Comparison of ENCODE assay signal across 12 cellular contexts in the genomic region with DNA sequence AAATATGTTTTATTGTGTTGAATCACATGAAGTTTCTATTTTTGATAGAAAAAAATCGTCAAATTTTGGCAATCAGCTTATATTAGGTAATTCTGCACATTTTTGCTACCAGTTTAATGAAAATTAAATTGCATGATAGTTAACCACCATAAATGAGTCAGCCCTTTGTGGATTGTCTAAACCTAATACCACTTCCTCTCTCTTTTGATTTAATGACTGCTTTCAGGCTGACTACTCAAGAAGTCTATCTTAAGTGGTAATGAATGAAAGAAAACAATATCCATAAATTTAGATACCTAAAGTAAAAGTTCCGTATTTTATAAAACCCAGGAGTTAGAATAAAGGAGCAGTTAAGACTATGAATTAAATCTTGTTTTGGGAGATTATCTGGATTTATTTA.
A peak's percentile ranks its signal among the peaks of the same experiment; 100 is the strongest.
DNase-seq lines count a peak whose midpoint lies in the region; ATAC-seq, FAIRE-seq and TF ChIP-seq lines count a peak whose summit lies in the region.
"Had no signal": no experiment of that assay in that cellular context is flagged by ENCODE, and none has a peak within 500 bp of the region (broad histone marks: within the 10 kb centered on the region; RNA-seq: fewer than 3 reads in every experiment).

No MANE protein-coding gene starts in this region.

- no peaks in the 10 kb centered on the region for H4K20me1 ChIP-seq in keratinocyte (ENCODE audit: control insufficient read depth, extremely low read depth, insufficient read depth, low read length)

- ATAC-seq in GM18499 (IDR thresholded peaks at IDR 0.05; ENCODE audit: insufficient read depth, unreplicated experiment) = peak; percentile 78
- peak; percentile 65 for ATAC-seq in HG02870 (IDR thresholded peaks at IDR 0.05; ENCODE audit: unreplicated experiment)
- ATAC-seq in HG03097 (IDR thresholded peaks at IDR 0.05; ENCODE audit: low FRiP score, unreplicated experiment) = no peak
- ATAC-seq: natural killer cell treated with Interleukin-12 subunit alpha and Interleukin-12 subunit beta and Interleukin-15 and Interleukin-18, amount 100 ng/mL, for 72 hours had no signal

- no peak for TF ChIP-seq CTCF in keratinocyte (optimal IDR thresholded peaks at IDR 0.05 in 1 of 3, IDR thresholded peaks at IDR 0.05 in 1 of 3, conservative IDR thresholded peaks at IDR 0.05 in 1 of 3; ENCODE audit: extremely low read depth in 1 of 3, insufficient read depth in 2 of 3, low read length in 3 of 3)

- DNase-seq in RKO (ENCODE audit: low spot score) (peak; percentile 8), keratinocyte (ENCODE audit: low read depth, low spot score) (no peak), cerebellar nuclear complex (lab: John Stamatoyannopoulos, UW) (no peak), cerebellum (ENCODE audit: low spot score) (no peak)
- DNase-seq in NK-92 treated with Interleukin-12 subunit alpha and Interleukin-12 subunit beta, amount 100 ng/mL, for 24 hours (lab: John Stamatoyannopoulos, UW) = no peak
- DNase-seq: activated CD4-positive, alpha-beta T cell treated with anti-CD3 and anti-CD28 coated beads for 1 hour; NCI-H524 had no signal

- no peak overlapping the region for H3K4me3 ChIP-seq in keratinocyte (ENCODE audit: control insufficient read depth in 2 of 3, extremely low read depth in 1 of 3, insufficient read depth in 2 of 3, low read depth in 1 of 3, low read length in 3 of 3)
- H3K4me3 ChIP-seq: thoracic aorta had no signal

- no peak overlapping the region for H3K9ac ChIP-seq in keratinocyte (ENCODE audit: control insufficient read depth, extremely low read depth, insufficient read depth, low read length)

- H3K36me3 ChIP-seq in keratinocyte (ENCODE audit: control insufficient read depth in 2 of 2, extremely low read depth in 1 of 2, insufficient read depth in 2 of 2, low read length in 2 of 2) = no peaks in the 10 kb centered on the region
- H3K36me3 ChIP-seq: thoracic aorta had no signal

- no peaks in the 10 kb centered on the region for H3K9me3 ChIP-seq in keratinocyte (ENCODE audit: control insufficient read depth, low read depth, low read length)
- H3K9me3 ChIP-seq: thoracic aorta had no signal

- peak overlapping the region; percentile 1 for H3K27ac ChIP-seq in keratinocyte (ENCODE audit: control insufficient read depth, insufficient read depth, low read length)
- H3K27ac ChIP-seq: thoracic aorta had no signal

- H3K79me2 ChIP-seq in keratinocyte (ENCODE audit: control insufficient read depth, insufficient read depth, low read length) = no peaks in the 10 kb centered on the region

- peak; percentile 81 for FAIRE-seq in keratinocyte (lab: Jason Lieb, UNC)

- no peak overlapping the region for H2AFZ ChIP-seq in keratinocyte (ENCODE audit: control insufficient read depth, low read length)

- peaks cover 17% of the 10 kb centered on the region for H3K4me1 ChIP-seq in keratinocyte (ENCODE audit: control insufficient read depth, extremely low read depth, insufficient read depth, low read length)

- no peaks in the 10 kb centered on the region for H3K27me3 ChIP-seq in keratinocyte (ENCODE audit: control insufficient read depth, extremely low read depth, insufficient read depth, low read length)

- dilution Hi-C loops in keratinocyte (cut with MboI; ENCODE audit: extremely low pct_ligation_motif_present, low sequenced_read_pairs) = no loop called here

- peak overlapping the region; percentile 61 for H3K4me2 ChIP-seq in keratinocyte (ENCODE audit: control insufficient read depth, extremely low read depth, insufficient read depth, low read depth, low read length)

- no peaks in the 10 kb centered on the region for H3K9me1 ChIP-seq in keratinocyte (ENCODE audit: control insufficient read depth, extremely low read depth, insufficient read depth, low read length)
